In the genomic region with DNA sequence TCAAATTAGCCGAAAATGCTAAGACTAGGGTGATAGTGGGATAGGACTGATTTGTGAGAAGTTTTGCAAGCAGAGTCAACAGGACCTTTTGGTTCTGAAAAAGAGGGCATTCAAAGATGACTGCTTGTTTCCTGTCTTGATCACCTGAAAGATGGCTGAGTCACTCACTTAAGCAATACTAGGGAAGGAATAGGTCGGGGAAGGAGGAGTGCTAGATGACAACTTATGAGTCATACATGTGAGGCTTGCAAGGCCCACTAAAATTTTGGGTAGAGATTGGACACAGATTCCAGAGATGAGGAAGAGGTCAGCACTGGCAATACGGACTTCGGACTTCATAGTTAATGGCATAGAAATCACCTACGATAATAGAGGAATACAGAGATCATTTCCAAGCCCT, we compare ENCODE assay signal across 1 cellular context.
TF ChIP-seq lines count a peak whose summit lies in the region.

No MANE protein-coding gene starts in this region.

TF ChIP-seq in HepG2, 621 proteins besides CTCF, POLR2A, EP300 and RAD21 (continued from another document):
- TF ChIP-seq, protein P1, sequence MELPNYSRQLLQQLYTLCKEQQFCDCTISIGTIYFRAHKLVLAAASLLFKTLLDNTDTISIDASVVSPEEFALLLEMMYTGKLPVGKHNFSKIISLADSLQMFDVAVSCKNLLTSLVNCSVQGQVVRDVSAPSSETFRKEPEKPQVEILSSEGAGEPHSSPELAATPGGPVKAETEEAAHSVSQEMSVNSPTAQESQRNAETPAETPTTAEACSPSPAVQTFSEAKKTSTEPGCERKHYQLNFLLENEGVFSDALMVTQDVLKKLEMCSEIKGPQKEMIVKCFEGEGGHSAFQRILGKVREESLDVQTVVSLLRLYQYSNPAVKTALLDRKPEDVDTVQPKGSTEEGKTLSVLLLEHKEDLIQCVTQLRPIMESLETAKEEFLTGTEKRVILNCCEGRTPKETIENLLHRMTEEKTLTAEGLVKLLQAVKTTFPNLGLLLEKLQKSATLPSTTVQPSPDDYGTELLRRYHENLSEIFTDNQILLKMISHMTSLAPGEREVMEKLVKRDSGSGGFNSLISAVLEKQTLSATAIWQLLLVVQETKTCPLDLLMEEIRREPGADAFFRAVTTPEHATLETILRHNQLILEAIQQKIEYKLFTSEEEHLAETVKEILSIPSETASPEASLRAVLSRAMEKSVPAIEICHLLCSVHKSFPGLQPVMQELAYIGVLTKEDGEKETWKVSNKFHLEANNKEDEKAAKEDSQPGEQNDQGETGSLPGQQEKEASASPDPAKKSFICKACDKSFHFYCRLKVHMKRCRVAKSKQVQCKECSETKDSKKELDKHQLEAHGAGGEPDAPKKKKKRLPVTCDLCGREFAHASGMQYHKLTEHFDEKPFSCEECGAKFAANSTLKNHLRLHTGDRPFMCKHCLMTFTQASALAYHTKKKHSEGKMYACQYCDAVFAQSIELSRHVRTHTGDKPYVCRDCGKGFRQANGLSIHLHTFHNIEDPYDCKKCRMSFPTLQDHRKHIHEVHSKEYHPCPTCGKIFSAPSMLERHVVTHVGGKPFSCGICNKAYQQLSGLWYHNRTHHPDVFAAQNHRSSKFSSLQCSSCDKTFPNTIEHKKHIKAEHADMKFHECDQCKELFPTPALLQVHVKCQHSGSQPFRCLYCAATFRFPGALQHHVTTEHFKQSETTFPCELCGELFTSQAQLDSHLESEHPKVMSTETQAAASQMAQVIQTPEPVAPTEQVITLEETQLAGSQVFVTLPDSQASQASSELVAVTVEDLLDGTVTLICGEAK (IDR thresholded peaks at IDR 0.05) = no peak
- TF ChIP-seq, protein P1 (CRISPR knock-in tag; IDR thresholded peaks at IDR 0.05) = no peak
- TF ChIP-seq, protein P2, sequence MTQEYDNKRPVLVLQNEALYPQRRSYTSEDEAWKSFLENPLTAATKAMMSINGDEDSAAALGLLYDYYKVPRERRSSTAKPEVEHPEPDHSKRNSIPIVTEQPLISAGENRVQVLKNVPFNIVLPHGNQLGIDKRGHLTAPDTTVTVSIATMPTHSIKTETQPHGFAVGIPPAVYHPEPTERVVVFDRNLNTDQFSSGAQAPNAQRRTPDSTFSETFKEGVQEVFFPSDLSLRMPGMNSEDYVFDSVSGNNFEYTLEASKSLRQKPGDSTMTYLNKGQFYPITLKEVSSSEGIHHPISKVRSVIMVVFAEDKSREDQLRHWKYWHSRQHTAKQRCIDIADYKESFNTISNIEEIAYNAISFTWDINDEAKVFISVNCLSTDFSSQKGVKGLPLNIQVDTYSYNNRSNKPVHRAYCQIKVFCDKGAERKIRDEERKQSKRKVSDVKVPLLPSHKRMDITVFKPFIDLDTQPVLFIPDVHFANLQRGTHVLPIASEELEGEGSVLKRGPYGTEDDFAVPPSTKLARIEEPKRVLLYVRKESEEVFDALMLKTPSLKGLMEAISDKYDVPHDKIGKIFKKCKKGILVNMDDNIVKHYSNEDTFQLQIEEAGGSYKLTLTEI (CRISPR knock-in tag; conservative IDR thresholded peaks at IDR 0.05) = no peak
- TF ChIP-seq ZFAT (CRISPR knock-in tag; conservative IDR thresholded peaks at IDR 0.05) = no peak
- peak; percentile 73 for TF ChIP-seq FOSL2 (CRISPR knock-in tag; IDR thresholded peaks at IDR 0.05)
- no peak for TF ChIP-seq MAF1 (CRISPR knock-in tag; IDR thresholded peaks at IDR 0.05; ENCODE audit: borderline replicate concordance)
- TF ChIP-seq, protein P3, sequence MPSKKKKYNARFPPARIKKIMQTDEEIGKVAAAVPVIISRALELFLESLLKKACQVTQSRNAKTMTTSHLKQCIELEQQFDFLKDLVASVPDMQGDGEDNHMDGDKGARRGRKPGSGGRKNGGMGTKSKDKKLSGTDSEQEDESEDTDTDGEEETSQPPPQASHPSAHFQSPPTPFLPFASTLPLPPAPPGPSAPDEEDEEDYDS (CRISPR knock-in tag; IDR thresholded peaks at IDR 0.05) = no peak
